ENCODE assay signal across 19 cellular contexts in genomic region chr2:143694335-143694734, GRCh38.
"Had no signal": no experiment of that assay in that cellular context is flagged by ENCODE, and none has a peak within 500 bp of the region (broad histone marks: within the 10 kb centered on the region; RNA-seq: fewer than 3 reads in every experiment).

No MANE protein-coding gene starts in this region.

- H3K9me3 Mint-ChIP-seq: activated naive CD4-positive, alpha-beta T cell treated with anti-CD3 and anti-CD28 coated beads, Interleukin-2, amount 50 U/mL, for 24 hours; activated T-cell treated with anti-CD3 and anti-CD28 coated beads, Interleukin-2, amount 50 U/mL, for 4 hours; memory B cell; nephron progenitor cell had no signal

- H3K27me3 ChIP-seq: adrenal gland, colonic mucosa, esophagus squamous epithelium, right lobe of liver, upper lobe of right lung had no signal

- H3K27ac Mint-ChIP-seq: activated CD8-positive, alpha-beta memory T cell treated with anti-CD3 and anti-CD28 coated beads, Interleukin-2, amount 10 ng/mL, durations not matched to agents 7 days and 5 days; activated naive CD4-positive, alpha-beta T cell treated with anti-CD3 and anti-CD28 coated beads, Interleukin-2, amount 50 U/mL, for 24 hours; memory B cell; nephron progenitor cell had no signal

- H3K36me3 ChIP-seq: adrenal gland, colonic mucosa, esophagus squamous epithelium, right lobe of liver, thoracic aorta, upper lobe of right lung had no signal

- ATAC-seq: activated CD4-positive, CD25-positive, alpha-beta regulatory T cell treated with anti-CD3 and anti-CD28 coated beads, Interleukin-2, amount 50 U/mL, for 24 hours; activated CD8-positive, alpha-beta memory T cell treated with anti-CD3 and anti-CD28 coated beads, Interleukin-2, amount 10 ng/mL, durations not matched to agents 7 days and 5 days; activated T-cell treated with anti-CD3 and anti-CD28 coated beads, Interleukin-2, amount 50 U/mL, for 4 hours; left ventricle myocardium superior; right lobe of liver; upper lobe of right lung had no signal

- H3K27ac ChIP-seq: adrenal gland, colonic mucosa, esophagus squamous epithelium, right lobe of liver, thoracic aorta, upper lobe of right lung had no signal

- H3K9me3 ChIP-seq: adrenal gland, colonic mucosa, esophagus squamous epithelium, right lobe of liver, thoracic aorta, upper lobe of right lung had no signal

- H3K27me3 Mint-ChIP-seq: activated CD8-positive, alpha-beta memory T cell treated with anti-CD3 and anti-CD28 coated beads, Interleukin-2, amount 10 ng/mL, durations not matched to agents 7 days and 5 days; activated naive CD4-positive, alpha-beta T cell treated with anti-CD3 and anti-CD28 coated beads, Interleukin-2, amount 50 U/mL, for 24 hours; memory B cell had no signal

- H3K4me3 ChIP-seq: adrenal gland, colonic mucosa, esophagus squamous epithelium, right lobe of liver, thoracic aorta, upper lobe of right lung had no signal

- DNase-seq: activated CD4-positive, alpha-beta T cell treated with anti-CD3 and anti-CD28 coated beads, Interleukin-2, amount 50 U/mL, for 1 hour; activated CD8-positive, alpha-beta memory T cell treated with anti-CD3 and anti-CD28 coated beads, Interleukin-2, amount 10 ng/mL, durations not matched to agents 7 days and 5 days; activated effector memory CD4-positive, alpha-beta T cell treated with anti-CD3 and anti-CD28 coated beads, Interleukin-2, amount 50 U/mL, for 16 hours; activated T-cell treated with anti-CD3 and anti-CD28 coated beads, Interleukin-2, amount 50 U/mL, for 4 hours; adrenal gland; caudate nucleus; colonic mucosa; esophagus squamous epithelium; foreskin fibroblast; glutamatergic neuron; kidney glomerular epithelial cell; left ventricle myocardium superior; nephron progenitor cell; right lobe of liver; upper lobe of right lung had no signal

- H3K4me1 ChIP-seq: adrenal gland, colonic mucosa, esophagus squamous epithelium, right lobe of liver, upper lobe of right lung had no signal

- H3K4me3 Mint-ChIP-seq: activated CD8-positive, alpha-beta memory T cell treated with anti-CD3 and anti-CD28 coated beads, Interleukin-2, amount 10 ng/mL, durations not matched to agents 7 days and 5 days; activated naive CD4-positive, alpha-beta T cell treated with anti-CD3 and anti-CD28 coated beads, Interleukin-2, amount 50 U/mL, for 24 hours; activated T-cell treated with anti-CD3 and anti-CD28 coated beads, Interleukin-2, amount 50 U/mL, for 4 hours; memory B cell; nephron progenitor cell had no signal
